Comparison of ENCODE assay signal across 19 cellular contexts in the genomic region with DNA sequence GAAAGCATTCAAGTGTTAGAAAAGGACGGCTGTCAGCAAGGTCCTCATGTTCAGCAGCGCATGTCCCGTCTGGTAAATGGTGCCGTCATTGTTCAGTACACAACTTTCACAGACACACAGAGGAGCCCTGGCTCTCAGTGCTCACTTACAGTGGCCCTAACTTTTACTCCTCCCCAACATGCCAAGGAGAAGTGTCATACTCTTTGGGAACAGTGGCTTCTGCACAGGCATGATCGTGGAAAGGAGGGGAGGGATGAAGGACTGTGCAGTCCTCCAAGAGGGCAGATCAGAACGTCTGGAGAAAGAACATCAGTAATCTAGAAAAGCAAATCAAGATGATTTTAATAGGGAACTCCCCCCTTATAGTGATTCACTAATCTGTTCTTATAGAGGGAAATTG. TPM values are rescaled to one million over a fixed set of nuclear protein-coding genes. Genes with fewer than 3 reads are reported as not detected.
"Had no signal": no experiment of that assay in that cellular context is flagged by ENCODE, and none has a peak within 500 bp of the region (broad histone marks: within the 10 kb centered on the region; RNA-seq: fewer than 3 reads in every experiment).

No MANE protein-coding gene starts in this region.

- H3K4me3 ChIP-seq: colonic mucosa, suprapubic skin had no signal

- DNase-seq: activated CD4-positive, alpha-beta memory T cell treated with anti-CD3 and anti-CD28 coated beads, Interleukin-2, amount 10 ng/mL, durations not matched to agents 7 days and 5 days; activated CD8-positive, alpha-beta memory T cell treated with anti-CD3 and anti-CD28 coated beads, Interleukin-2, amount 50 U/mL, for 4 hours; activated gamma-delta T cell; activated T-cell treated with anti-CD3 and anti-CD28 coated beads, Interleukin-2, amount 50 U/mL, for 72 hours; central memory CD4-positive, alpha-beta T cell; colonic mucosa; foreskin melanocyte; head of caudate nucleus; natural killer cell; posterior cingulate gyrus; stimulated activated CD4-positive, alpha-beta T cell treated with anti-CD3 and anti-CD28 coated beads, Interleukin-4, amount 100 ng/mL, for 1 hour; stimulated activated naive CD4-positive, alpha-beta T cell; T-helper 17 cell; trophoblast cell; WERI-Rb-1 had no signal

- H3K36me3 ChIP-seq: colonic mucosa, neutrophil, suprapubic skin, WERI-Rb-1 had no signal

- H3K4me1 ChIP-seq: colonic mucosa had no signal

- H3K27me3 ChIP-seq: colonic mucosa, suprapubic skin had no signal

- H3K9me3 ChIP-seq: colonic mucosa, neutrophil, suprapubic skin had no signal

- H3K27ac ChIP-seq: colonic mucosa, neutrophil, suprapubic skin, WERI-Rb-1 had no signal

RNA-seq across cellular contexts. Expression of a gene that starts 3.8 kb away (rescaled TPM):
- total RNA-seq: activated naive CD4-positive, alpha-beta T cell treated with anti-CD3 and anti-CD28 coated beads, Interleukin-2, amount 50 U/mL, for 72 hours; natural killer cell; skeletal muscle tissue; T-helper 17 cell had no signal
